8 cellular contexts compared by ENCODE assay signal in genomic region chr6:142474446-142475289, GRCh38.
DNase-seq lines count a peak whose midpoint lies in the region; ATAC-seq and TF ChIP-seq lines count a peak whose summit lies in the region.

No MANE protein-coding gene starts in this region.

- no peak overlapping the region for H3K4me3 ChIP-seq in hepatocyte
- no peak overlapping the region for H3K4me3 ChIP-seq in gastrocnemius medialis

- H3K36me3 ChIP-seq in hepatocyte (replicated peaks; ENCODE audit: insufficient read depth, low read depth) (no peaks in the 10 kb centered on the region), gastrocnemius medialis (no peaks in the 10 kb centered on the region)

- TF ChIP-seq POLR2A in gastrocnemius medialis (IDR thresholded peaks at IDR 0.05): no peak

- H3K79me2 ChIP-seq in hepatocyte: no peaks in the 10 kb centered on the region

- H3K4me2 ChIP-seq in hepatocyte: peak overlapping the region; percentile 47

- TF ChIP-seq CTCF in hepatocyte (IDR thresholded peaks at IDR 0.05; ENCODE audit: poor library complexity) (peak; percentile 86), gastrocnemius medialis (IDR thresholded peaks at IDR 0.05 in 4 of 5, conservative IDR thresholded peaks at IDR 0.05 in 1 of 5) (peak; percentile 48 to 78 (median 75))

- DNase-seq in activated CD4-positive, alpha-beta T cell treated with anti-CD3 and anti-CD28 coated beads, Interleukin-2, amount 10 ng/mL, durations not matched to agents 24 days and 14 days: peak; percentile 64
- DNase-seq in activated CD4-positive, alpha-beta T cell treated with anti-CD3 and anti-CD28 coated beads, Interleukin-2, amount 50 U/mL, for 4 hours: no peak
- DNase-seq in HEK293T (ENCODE audit: extremely low spot score) (peak; percentile 71), NCI-H2107 treated with DMSO at 0.1 percent for 48 hours (lab: John Stamatoyannopoulos, UW; ENCODE audit: unreplicated experiment) (peak; percentile 46), hepatocyte (ENCODE audit: low spot score) (peak; percentile 82), gastrocnemius medialis (no peak)
- no peak for DNase-seq in activated CD8-positive, alpha-beta memory T cell treated with anti-CD3 and anti-CD28 coated beads, Interleukin-2, amount 50 U/mL, for 4 hours

- no peaks in the 10 kb centered on the region for H4K20me1 ChIP-seq in hepatocyte (ENCODE audit: insufficient read depth, poor library complexity, severe bottlenecking)

- no peak for ATAC-seq in activated T-helper 17 cell treated with anti-CD3 and anti-CD28 coated beads, Interleukin-2, amount 50 U/mL, for 72 hours (replicated peaks)
- no peak for ATAC-seq in gastrocnemius medialis

- peak overlapping the region; percentile 31 for H2AFZ ChIP-seq in hepatocyte

- H3K4me3 Mint-ChIP-seq in activated CD4-positive, alpha-beta T cell treated with anti-CD3 and anti-CD28 coated beads, Interleukin-2, amount 10 ng/mL, durations not matched to agents 24 days and 14 days: no peak overlapping the region
- H3K4me3 Mint-ChIP-seq in activated T-helper 17 cell treated with anti-CD3 and anti-CD28 coated beads, Interleukin-2, amount 50 U/mL, for 72 hours: no peak overlapping the region

- H3K27ac Mint-ChIP-seq in activated CD4-positive, alpha-beta T cell treated with anti-CD3 and anti-CD28 coated beads, Interleukin-2, amount 10 ng/mL, durations not matched to agents 24 days and 14 days: no peak overlapping the region
- peak overlapping the region; percentile 24 for H3K27ac Mint-ChIP-seq in activated T-helper 17 cell treated with anti-CD3 and anti-CD28 coated beads, Interleukin-2, amount 50 U/mL, for 72 hours

- 5% methylated on average over 13 of the region's 13 CpGs for WGBS in hepatocyte (ENCODE audit: low lambda C conversion rate, missing lambda C conversion rate)

- H3K36me3 Mint-ChIP-seq in activated CD4-positive, alpha-beta T cell treated with anti-CD3 and anti-CD28 coated beads, Interleukin-2, amount 10 ng/mL, durations not matched to agents 24 days and 14 days (ENCODE audit: low read depth): no peaks in the 10 kb centered on the region
- no peaks in the 10 kb centered on the region for H3K36me3 Mint-ChIP-seq in activated T-helper 17 cell treated with anti-CD3 and anti-CD28 coated beads, Interleukin-2, amount 50 U/mL, for 72 hours (ENCODE audit: low read depth)

- no peaks in the 10 kb centered on the region for H3K9me2 ChIP-seq in hepatocyte (replicated peaks; ENCODE audit: insufficient read depth)

- H3K27ac ChIP-seq in hepatocyte (peak overlapping the region; percentile 11), gastrocnemius medialis (no peak overlapping the region)

- H3K27me3 ChIP-seq in hepatocyte (no peaks in the 10 kb centered on the region), gastrocnemius medialis (no peaks in the 10 kb centered on the region)

- CTCF ChIA-PET in HEK293T (lab: Yijun Ruan, JAX): interaction anchor here (0.6 to 2.1 kb wide), 27 partner anchors 10 to 952 kb away, joined by 3 to 16 read pairs (median 3); partner anchors contain the start of genes NMBR and VTA1

- H3K9me3 ChIP-seq in hepatocyte (ENCODE audit: low read depth) (no peaks in the 10 kb centered on the region), gastrocnemius medialis (no peaks in the 10 kb centered on the region)

- no peaks in the 10 kb centered on the region for H3K9me3 Mint-ChIP-seq in activated CD4-positive, alpha-beta T cell treated with anti-CD3 and anti-CD28 coated beads, Interleukin-2, amount 10 ng/mL, durations not matched to agents 24 days and 14 days
- no peaks in the 10 kb centered on the region for H3K9me3 Mint-ChIP-seq in activated T-helper 17 cell treated with anti-CD3 and anti-CD28 coated beads, Interleukin-2, amount 50 U/mL, for 72 hours

- H3K4me1 Mint-ChIP-seq in activated CD4-positive, alpha-beta T cell treated with anti-CD3 and anti-CD28 coated beads, Interleukin-2, amount 10 ng/mL, durations not matched to agents 24 days and 14 days: peaks cover 5% of the 10 kb centered on the region
- peaks cover 3% of the 10 kb centered on the region for H3K4me1 Mint-ChIP-seq in activated T-helper 17 cell treated with anti-CD3 and anti-CD28 coated beads, Interleukin-2, amount 50 U/mL, for 72 hours

- intact Hi-C loops in activated CD4-positive, alpha-beta T cell treated with anti-CD3 and anti-CD28 coated beads, Interleukin-2, amount 10 ng/mL, durations not matched to agents 24 days and 14 days (cut with micrococcal nuclease): loop anchor here (1.0 to 10.0 kb wide), 6 partner anchors 220 to 1538 kb away; partner anchors contain the start of gene FUCA2
- intact Hi-C loops in gastrocnemius medialis (cut with DNase I; ENCODE audit: low total_unique reads): loop anchor here (5.0 kb wide), 1 partner anchor 953 kb away; no protein-coding TSS in a partner anchor

- peaks cover 4% of the 10 kb centered on the region for H3K27me3 Mint-ChIP-seq in activated CD4-positive, alpha-beta T cell treated with anti-CD3 and anti-CD28 coated beads, Interleukin-2, amount 10 ng/mL, durations not matched to agents 24 days and 14 days
- H3K27me3 Mint-ChIP-seq in activated T-helper 17 cell treated with anti-CD3 and anti-CD28 coated beads, Interleukin-2, amount 50 U/mL, for 72 hours: peaks cover 3% of the 10 kb centered on the region

- POLR2A ChIA-PET in HEK293T (lab: Yijun Ruan, JAX): interaction anchor here (0.6 kb wide), 1 partner anchor 408 kb away, joined by 3 read pairs; no protein-coding TSS in a partner anchor

- no peaks in the 10 kb centered on the region for H3K4me1 ChIP-seq in hepatocyte (ENCODE audit: insufficient read depth)
- no peaks in the 10 kb centered on the region for H3K4me1 ChIP-seq in gastrocnemius medialis

- in situ Hi-C loops in gastrocnemius medialis (cut with MboI; ENCODE audit: low sequenced_read_pairs in 4 of 4): loop anchor here in 1 of 4 donors (25.0 kb wide), 1 partner anchor 938 kb away; no protein-coding TSS in a partner anchor

TF ChIP-seq in HEK293T, 16 proteins besides CTCF, POLR2A, EP300 and RAD21:
- TF ChIP-seq ARNT (IDR thresholded peaks at IDR 0.05) (no peak), ZNF384 (IDR thresholded peaks at IDR 0.05) (no peak), SUZ12 (IDR thresholded peaks at IDR 0.05) (no peak), PKNOX1 (IDR thresholded peaks at IDR 0.05) (no peak), SP1 (IDR thresholded peaks at IDR 0.05) (no peak)
TF ChIP-seq in HEK293T: peak in this region for 0.

Comparison
In these comparisons a context has a peak if more than half of its experiments do, and no peak if none do; other contexts are left out.
1. DNase-seq: peak in activated CD4-positive, alpha-beta T cell treated with anti-CD3 and anti-CD28 coated beads, Interleukin-2, amount 10 ng/mL, durations not matched to agents 24 days and 14 days (single experiment), HEK293T (single experiment), NCI-H2107 treated with DMSO at 0.1 percent for 48 hours (single experiment) and hepatocyte (single experiment); none in activated CD4-positive, alpha-beta T cell treated with anti-CD3 and anti-CD28 coated beads, Interleukin-2, amount 50 U/mL, for 4 hours (0 of 2), gastrocnemius medialis (0 of 2) and activated CD8-positive, alpha-beta memory T cell treated with anti-CD3 and anti-CD28 coated beads, Interleukin-2, amount 50 U/mL, for 4 hours (single experiment).